Comparison of ENCODE assay signal across 24 cellular contexts in genomic region chr10:36942616-36943015, GRCh38.
"Had no signal": no experiment of that assay in that cellular context is flagged by ENCODE, and none has a peak within 500 bp of the region (broad histone marks: within the 10 kb centered on the region; RNA-seq: fewer than 3 reads in every experiment).

No MANE protein-coding gene starts in this region.

- H3K27ac ChIP-seq: neutrophil, ovary, parathyroid adenoma, psoas muscle, right lobe of liver, sigmoid colon, stomach, tibial artery, transverse colon, upper lobe of right lung, uterus had no signal

- H3K27me3 ChIP-seq: neutrophil, ovary, right lobe of liver, sigmoid colon, stomach, tibial artery, transverse colon, upper lobe of right lung, uterus had no signal

- H3K4me1 ChIP-seq: parathyroid adenoma, psoas muscle, right lobe of liver, sigmoid colon, stomach, tibial artery, transverse colon, upper lobe of right lung, uterus had no signal

- H3K4me3 ChIP-seq: ovary, psoas muscle, right lobe of liver, sigmoid colon, stomach, tibial artery, transverse colon, upper lobe of right lung, uterus had no signal

- H3K79me2 ChIP-seq: parathyroid adenoma had no signal

- H3K9me3 ChIP-seq: neutrophil, ovary, psoas muscle, right lobe of liver, sigmoid colon, tibial artery, transverse colon, upper lobe of right lung, uterus had no signal

- H2AFZ ChIP-seq: parathyroid adenoma had no signal

- DNase-seq: naive thymus-derived CD8-positive, alpha-beta T cell; nephron progenitor cell; nucleus accumbens; ovary; psoas muscle; right cardiac atrium; right lobe of liver; sigmoid colon; small intestine; stimulated activated CD4-positive, alpha-beta T cell treated with anti-CD3 and anti-CD28 coated beads, Interleukin-15, amount 100 ng/mL, for 24 hours; stimulated activated CD4-positive, alpha-beta T cell treated with anti-CD3 and anti-CD28 coated beads, Interleukin-2, amount 100 ng/mL, for 24 hours; stimulated activated CD4-positive, alpha-beta T cell treated with anti-CD3 and anti-CD28 coated beads, Interleukin-2, amount 100 ng/mL, for 48 hours; stimulated activated CD4-positive, alpha-beta T cell treated with anti-CD3 and anti-CD28 coated beads, Interleukin-4, amount 100 ng/mL, for 24 hours; stimulated activated naive B cell treated with anti-CD40 and anti-IgM and Interleukin-4, amounts not matched to agents 10 μg/mL and 1 μg/mL and 100 μg/mL, for 72 hours; stimulated activated naive CD4-positive, alpha-beta T cell treated with Interleukin-2 at 50 U/mL for 16 hours; stomach; tibial artery; transverse colon; upper lobe of right lung; uterus had no signal

- H3K36me3 ChIP-seq: neutrophil, ovary, right lobe of liver, sigmoid colon, stomach, tibial artery, transverse colon, upper lobe of right lung, uterus had no signal

- ATAC-seq: naive thymus-derived CD8-positive, alpha-beta T cell; natural killer cell treated with Interleukin-12 subunit alpha and Interleukin-12 subunit beta and Interleukin-15 and Interleukin-18, amount 100 ng/mL, for 72 hours; psoas muscle; right cardiac atrium; right lobe of liver; stimulated activated effector memory CD8-positive, alpha-beta T cell treated with anti-CD3 and anti-CD28 coated beads, Interleukin-12 subunit alpha, Interleukin-12 subunit beta, amount 100 ng/mL, for 72 hours; stimulated activated naive B cell treated with anti-CD40 and anti-IgM and Interleukin-4, amounts not matched to agents 10 μg/mL and 1 μg/mL and 100 μg/mL, for 72 hours; upper lobe of right lung had no signal
